ENCODE assay signal across 8 cellular contexts in the genomic region with DNA sequence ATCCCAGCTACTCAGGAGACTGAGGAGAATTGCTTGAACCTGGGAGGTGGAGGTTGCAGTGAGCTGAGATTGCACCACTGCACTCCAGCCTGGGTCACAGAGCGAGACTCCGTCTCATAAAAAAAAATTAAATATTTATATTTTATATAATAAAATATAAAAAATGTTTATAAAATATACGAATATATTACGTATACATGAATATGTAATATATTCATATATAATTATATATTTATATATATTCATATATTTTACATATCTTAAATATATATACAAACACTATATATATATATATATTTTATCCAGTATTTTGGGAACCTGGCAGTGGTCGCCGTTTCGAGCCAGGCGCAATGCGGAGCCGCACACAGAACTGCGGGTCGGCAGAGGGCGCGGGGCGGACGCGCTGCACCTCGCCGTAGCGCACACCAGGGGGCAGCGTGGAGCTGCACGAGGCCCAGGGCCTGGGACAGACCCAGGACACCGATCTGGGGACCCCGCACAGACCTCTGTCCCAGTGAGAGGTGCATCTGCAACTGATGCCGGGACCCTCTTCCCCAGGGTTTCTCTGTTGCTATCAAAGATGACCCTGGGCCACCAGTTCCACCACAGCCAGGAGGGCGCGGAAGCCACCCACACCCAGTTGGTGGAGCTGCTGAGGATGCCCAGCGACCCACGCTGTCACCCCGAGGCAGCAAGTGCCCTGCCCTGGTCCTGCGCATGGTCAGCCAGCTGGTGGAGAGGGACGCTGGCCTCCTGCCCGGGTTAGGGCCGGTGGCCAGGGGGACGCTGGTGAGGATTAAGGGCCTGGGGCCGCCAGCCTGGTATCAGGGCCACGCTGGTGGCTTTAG. TPM values are rescaled to one million over a fixed set of nuclear protein-coding genes. Genes with fewer than 3 reads are reported as not detected.
DNase-seq lines count a peak whose midpoint lies in the region; ATAC-seq and TF ChIP-seq lines count a peak whose summit lies in the region.

No MANE protein-coding gene starts in this region.

- H3K4me1 Mint-ChIP-seq in endodermal cell = no peaks in the 10 kb centered on the region
- peaks cover 4 to 5% (median 4%) of the 10 kb centered on the region in 3 donors for H3K4me1 Mint-ChIP-seq in naive B cell

- peak; percentile 99 for TF ChIP-seq CTCF in LNCaP clone FGC (IDR thresholded peaks at IDR 0.05; ENCODE audit: control insufficient read depth, extremely low read depth, insufficient read depth)
- TF ChIP-seq CTCF in endodermal cell (conservative IDR thresholded peaks at IDR 0.05) = peak; percentile 99

- H3K9ac ChIP-seq in endodermal cell (ENCODE audit: extremely low read depth, low read length, poor library complexity, severe bottlenecking) = no peak overlapping the region

- peaks cover 2% of the 10 kb centered on the region for H3K36me3 ChIP-seq in endodermal cell (ENCODE audit: control insufficient read depth, insufficient read depth, low read length)

- no peak overlapping the region for H3K27ac Mint-ChIP-seq in endodermal cell
- H3K27ac Mint-ChIP-seq in naive B cell = no peak overlapping the region

- H3K27ac ChIP-seq in endodermal cell (ENCODE audit: low read depth, low read length) = no peak overlapping the region

- DNase-seq in AG20443 (ENCODE audit: low spot score) (peak; percentile 84), LNCaP clone FGC (ENCODE audit: low read depth) (no peak), endodermal cell (peak; percentile 93), naive B cell (peak; percentile 53), superior temporal gyrus (ENCODE audit: extremely low spot score) (peak; percentile 61)
- peak; percentile 67 to 73 for DNase-seq in activated CD4-positive, alpha-beta T cell treated with anti-CD3 and anti-CD28 coated beads, Interleukin-2, amount 50 U/mL, for 48 hours

- no peaks in the 10 kb centered on the region for H3K27me3 Mint-ChIP-seq in endodermal cell (ENCODE audit: insufficient read depth)
- H3K27me3 Mint-ChIP-seq in naive B cell = no peaks in the 10 kb centered on the region

- peaks cover 13% of the 10 kb centered on the region for H3K9me3 Mint-ChIP-seq in endodermal cell
- no peaks in the 10 kb centered on the region for H3K9me3 Mint-ChIP-seq in naive B cell

- H3K4me3 Mint-ChIP-seq in endodermal cell (no peak overlapping the region), naive B cell (no peak overlapping the region)

- 45 to 75% methylated on average over 8 to 33 of the region's 37 CpGs for WGBS in endodermal cell (ENCODE audit: insufficient coverage in 1 of 2, insufficient read length in 1 of 2), 2 experiments

- H3K4me3 ChIP-seq in LNCaP clone FGC (ENCODE audit: low read depth, low read length) (no peak overlapping the region), endodermal cell (ENCODE audit: low read length) (no peak overlapping the region)

- H3K27me3 ChIP-seq in endodermal cell (ENCODE audit: control insufficient read depth, insufficient read depth, low read length, poor library complexity, severe bottlenecking) = no peaks in the 10 kb centered on the region

- peak; percentile 73 for ATAC-seq in GM18909 (IDR thresholded peaks at IDR 0.05; ENCODE audit: poor library complexity, unreplicated experiment)
- ATAC-seq in naive B cell (ENCODE audit: low read depth in 2 of 2) = peak; percentile 83 to 94
- no peak for ATAC-seq in GM19395 (IDR thresholded peaks at IDR 0.05; ENCODE audit: unreplicated experiment)

- H3K36me3 Mint-ChIP-seq in endodermal cell (ENCODE audit: low read depth) = peaks cover 35% of the 10 kb centered on the region
- H3K36me3 Mint-ChIP-seq in naive B cell = no peaks in the 10 kb centered on the region

- no peaks in the 10 kb centered on the region for H3K4me1 ChIP-seq in endodermal cell (ENCODE audit: control insufficient read depth, insufficient read depth, low read length)

- peaks cover 5% of the 10 kb centered on the region for H3K9me3 ChIP-seq in endodermal cell (ENCODE audit: control insufficient read depth, low read length)

RNA-seq across cellular contexts. Expression of gene AP5Z1, which starts 22.7 kb away (rescaled TPM):
- 10 to 100 TPM; 31.0 to 34.7 TPM for total RNA-seq in endodermal cell
- 13.7 TPM for polyA plus RNA-seq in endodermal cell (2013, experiment 1 of 2)
- 13.7 TPM for polyA plus RNA-seq in endodermal cell (2013, experiment 2 of 2)
- polyA plus RNA-seq in naive B cell (ENCODE audit: low read depth in 6 of 6) = 10 to 100 TPM; 27.8 to 52.3 (median 37.3) TPM
